ENCODE assay signal across 1 cellular context in the genomic region with DNA sequence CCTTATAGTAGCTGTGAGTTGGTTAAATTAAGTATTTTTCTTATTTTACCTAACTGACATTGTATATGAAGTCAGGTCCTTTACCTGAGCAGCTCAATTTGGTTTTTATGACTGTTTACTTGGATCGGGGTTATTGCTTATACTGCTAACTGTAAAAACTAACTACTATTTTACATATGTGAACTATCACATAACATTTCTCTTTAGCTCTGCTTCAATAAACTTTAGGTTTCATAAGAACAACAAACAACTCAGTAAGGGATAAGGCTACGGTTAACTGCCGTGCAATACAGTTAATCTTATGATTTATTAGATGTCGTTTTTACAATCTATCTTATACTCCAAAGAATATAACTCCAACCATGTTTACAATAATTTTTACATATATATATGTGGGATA.
A peak's percentile ranks its signal among the peaks of the same experiment; 100 is the strongest.
TF ChIP-seq lines count a peak whose summit lies in the region.

No MANE protein-coding gene starts in this region.

TF ChIP-seq in HEK293, 187 proteins besides CTCF, POLR2A, EP300 and RAD21 (continued from another document and continues in another):
- TF ChIP-seq KLF10 (tag by site-specific recombination; IDR thresholded peaks at IDR 0.05), result peak; percentile 49; the same call in 1 of the 2 replicates
- no peak for TF ChIP-seq REPIN1 (tag by site-specific recombination; IDR thresholded peaks at IDR 0.05; ENCODE audit: low read depth)
- no peak for TF ChIP-seq ZNF658 (tag by site-specific recombination; IDR thresholded peaks at IDR 0.05)
- no peak for TF ChIP-seq ZNF747 (tag by site-specific recombination; IDR thresholded peaks at IDR 0.05)
- TF ChIP-seq, protein P1, sequence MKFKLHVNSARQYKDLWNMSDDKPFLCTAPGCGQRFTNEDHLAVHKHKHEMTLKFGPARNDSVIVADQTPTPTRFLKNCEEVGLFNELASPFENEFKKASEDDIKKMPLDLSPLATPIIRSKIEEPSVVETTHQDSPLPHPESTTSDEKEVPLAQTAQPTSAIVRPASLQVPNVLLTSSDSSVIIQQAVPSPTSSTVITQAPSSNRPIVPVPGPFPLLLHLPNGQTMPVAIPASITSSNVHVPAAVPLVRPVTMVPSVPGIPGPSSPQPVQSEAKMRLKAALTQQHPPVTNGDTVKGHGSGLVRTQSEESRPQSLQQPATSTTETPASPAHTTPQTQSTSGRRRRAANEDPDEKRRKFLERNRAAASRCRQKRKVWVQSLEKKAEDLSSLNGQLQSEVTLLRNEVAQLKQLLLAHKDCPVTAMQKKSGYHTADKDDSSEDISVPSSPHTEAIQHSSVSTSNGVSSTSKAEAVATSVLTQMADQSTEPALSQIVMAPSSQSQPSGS (tag by site-specific recombination; IDR thresholded peaks at IDR 0.05; ENCODE audit: low read depth), result no peak
- TF ChIP-seq, protein P2, sequence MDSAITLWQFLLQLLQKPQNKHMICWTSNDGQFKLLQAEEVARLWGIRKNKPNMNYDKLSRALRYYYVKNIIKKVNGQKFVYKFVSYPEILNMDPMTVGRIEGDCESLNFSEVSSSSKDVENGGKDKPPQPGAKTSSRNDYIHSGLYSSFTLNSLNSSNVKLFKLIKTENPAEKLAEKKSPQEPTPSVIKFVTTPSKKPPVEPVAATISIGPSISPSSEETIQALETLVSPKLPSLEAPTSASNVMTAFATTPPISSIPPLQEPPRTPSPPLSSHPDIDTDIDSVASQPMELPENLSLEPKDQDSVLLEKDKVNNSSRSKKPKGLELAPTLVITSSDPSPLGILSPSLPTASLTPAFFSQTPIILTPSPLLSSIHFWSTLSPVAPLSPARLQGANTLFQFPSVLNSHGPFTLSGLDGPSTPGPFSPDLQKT (IDR thresholded peaks at IDR 0.05; ENCODE audit: borderline replicate concordance, low read depth, low read length), result no peak
- TF ChIP-seq ZNF610 (tag by site-specific recombination; IDR thresholded peaks at IDR 0.05; ENCODE audit: borderline replicate concordance), result no peak; the same call in 1 of the 2 replicates
- TF ChIP-seq SALL2 (tag by site-specific recombination; IDR thresholded peaks at IDR 0.05; ENCODE audit: borderline replicate concordance), result no peak
- TF ChIP-seq, protein P3, sequence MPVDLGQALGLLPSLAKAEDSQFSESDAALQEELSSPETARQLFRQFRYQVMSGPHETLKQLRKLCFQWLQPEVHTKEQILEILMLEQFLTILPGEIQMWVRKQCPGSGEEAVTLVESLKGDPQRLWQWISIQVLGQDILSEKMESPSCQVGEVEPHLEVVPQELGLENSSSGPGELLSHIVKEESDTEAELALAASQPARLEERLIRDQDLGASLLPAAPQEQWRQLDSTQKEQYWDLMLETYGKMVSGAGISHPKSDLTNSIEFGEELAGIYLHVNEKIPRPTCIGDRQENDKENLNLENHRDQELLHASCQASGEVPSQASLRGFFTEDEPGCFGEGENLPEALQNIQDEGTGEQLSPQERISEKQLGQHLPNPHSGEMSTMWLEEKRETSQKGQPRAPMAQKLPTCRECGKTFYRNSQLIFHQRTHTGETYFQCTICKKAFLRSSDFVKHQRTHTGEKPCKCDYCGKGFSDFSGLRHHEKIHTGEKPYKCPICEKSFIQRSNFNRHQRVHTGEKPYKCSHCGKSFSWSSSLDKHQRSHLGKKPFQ (tag by site-specific recombination; IDR thresholded peaks at IDR 0.05), result peak; percentile 60; the same call in 1 of the 2 replicates
- no peak for TF ChIP-seq KLF16 (tag by site-specific recombination; IDR thresholded peaks at IDR 0.05)
- no peak for TF ChIP-seq ZNF223 (tag by site-specific recombination; IDR thresholded peaks at IDR 0.05)
- TF ChIP-seq PRDM2 (tag by site-specific recombination; IDR thresholded peaks at IDR 0.05; ENCODE audit: borderline replicate concordance), result no peak
- peak; percentile 81 for TF ChIP-seq BCL6B (tag by site-specific recombination; IDR thresholded peaks at IDR 0.05)
- TF ChIP-seq ZNF174 (tag by site-specific recombination; IDR thresholded peaks at IDR 0.05), result no peak
- TF ChIP-seq ZNF514 (tag by site-specific recombination; IDR thresholded peaks at IDR 0.05), result no peak
- no peak for TF ChIP-seq EGR2 (tag by site-specific recombination; IDR thresholded peaks at IDR 0.05; ENCODE audit: low read depth)
- TF ChIP-seq ZNF391 (tag by site-specific recombination; IDR thresholded peaks at IDR 0.05; ENCODE audit: borderline replicate concordance, low read depth), result no peak
- no peak for TF ChIP-seq ZNF555 (tag by site-specific recombination; conservative IDR thresholded peaks at IDR 0.05)
- TF ChIP-seq SCRT1 (tag by site-specific recombination; IDR thresholded peaks at IDR 0.05; ENCODE audit: borderline replicate concordance), result peak; percentile 17; the same call in 1 of the 2 replicates
- TF ChIP-seq ZBTB8A (tag by site-specific recombination; IDR thresholded peaks at IDR 0.05), result peak; percentile 52; the same call in 1 of the 2 replicates
- TF ChIP-seq ZNF510 (tag by site-specific recombination; IDR thresholded peaks at IDR 0.05; ENCODE audit: insufficient replicate concordance), result no peak
- no peak for TF ChIP-seq ZBTB21 (tag by site-specific recombination; IDR thresholded peaks at IDR 0.05)
- no peak for TF ChIP-seq ZNF791 (tag by site-specific recombination; IDR thresholded peaks at IDR 0.05)
- TF ChIP-seq GLIS2 (tag by site-specific recombination; IDR thresholded peaks at IDR 0.05), result no peak
- TF ChIP-seq, protein P4, sequence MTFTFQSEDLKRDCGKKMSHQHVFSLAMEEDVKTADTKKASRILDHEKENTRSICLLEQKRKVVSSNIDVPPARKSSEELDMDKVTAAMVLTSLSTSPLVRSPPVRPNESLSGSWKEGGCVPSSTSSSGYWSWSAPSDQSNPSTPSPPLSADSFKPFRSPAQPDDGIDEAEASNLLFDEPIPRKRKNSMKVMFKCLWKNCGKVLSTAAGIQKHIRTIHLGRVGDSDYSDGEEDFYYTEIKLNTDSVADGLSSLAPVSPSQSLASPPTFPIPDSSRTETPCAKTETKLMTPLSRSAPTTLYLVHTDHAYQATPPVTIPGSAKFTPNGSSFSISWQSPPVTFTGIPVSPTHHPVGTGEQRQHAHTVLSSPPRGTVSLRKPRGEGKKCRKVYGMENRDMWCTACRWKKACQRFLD (tag by site-specific recombination; IDR thresholded peaks at IDR 0.05), result no peak
- peak; percentile 66; the same call in 1 of the 2 replicates for TF ChIP-seq ZXDB (tag by site-specific recombination; IDR thresholded peaks at IDR 0.05)
- no peak for TF ChIP-seq ZNF214 (tag by site-specific recombination; IDR thresholded peaks at IDR 0.05; ENCODE audit: borderline replicate concordance)
- TF ChIP-seq ZNF148 (tag by site-specific recombination; IDR thresholded peaks at IDR 0.05; ENCODE audit: borderline replicate concordance), result no peak
- TF ChIP-seq ZIC2 (tag by site-specific recombination; IDR thresholded peaks at IDR 0.05), result no peak
- peak; percentile 65; the same call in 1 of the 2 replicates for TF ChIP-seq ZEB2 (tag by site-specific recombination; IDR thresholded peaks at IDR 0.05)
- no peak for TF ChIP-seq ZNF114 (tag by site-specific recombination; IDR thresholded peaks at IDR 0.05)
- TF ChIP-seq, protein P5, sequence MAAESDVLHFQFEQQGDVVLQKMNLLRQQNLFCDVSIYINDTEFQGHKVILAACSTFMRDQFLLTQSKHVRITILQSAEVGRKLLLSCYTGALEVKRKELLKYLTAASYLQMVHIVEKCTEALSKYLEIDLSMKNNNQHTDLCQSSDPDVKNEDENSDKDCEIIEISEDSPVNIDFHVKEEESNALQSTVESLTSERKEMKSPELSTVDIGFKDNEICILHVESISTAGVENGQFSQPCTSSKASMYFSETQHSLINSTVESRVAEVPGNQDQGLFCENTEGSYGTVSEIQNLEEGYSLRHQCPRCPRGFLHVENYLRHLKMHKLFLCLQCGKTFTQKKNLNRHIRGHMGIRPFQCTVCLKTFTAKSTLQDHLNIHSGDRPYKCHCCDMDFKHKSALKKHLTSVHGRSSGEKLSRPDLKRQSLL (tag by site-specific recombination; IDR thresholded peaks at IDR 0.05), result no peak
- peak; percentile 99 for TF ChIP-seq PRDM6 (tag by site-specific recombination; IDR thresholded peaks at IDR 0.05)
- no peak for TF ChIP-seq ZNF19 (tag by site-specific recombination; IDR thresholded peaks at IDR 0.05; ENCODE audit: low read depth)
- TF ChIP-seq ZBTB48 (tag by site-specific recombination; IDR thresholded peaks at IDR 0.05), result no peak
